ENCODE assay signal across 39 cellular contexts in genomic region chr4:74324262-74324661, GRCh38. TPM values are rescaled to one million over a fixed set of nuclear protein-coding genes. Genes with fewer than 3 reads are reported as not detected.
"Had no signal": no experiment of that assay in that cellular context is flagged by ENCODE, and none has a peak within 500 bp of the region (broad histone marks: within the 10 kb centered on the region; RNA-seq: fewer than 3 reads in every experiment).

No MANE protein-coding gene starts in this region.

- ATAC-seq: activated CD4-positive, alpha-beta T cell treated with anti-CD3 and anti-CD28 coated beads for 36 hours; activated CD4-positive, CD25-positive, alpha-beta regulatory T cell treated with anti-CD3 and anti-CD28 coated beads, Interleukin-2, amount 50 U/mL, for 24 hours; activated CD8-positive, alpha-beta memory T cell treated with anti-CD3 and anti-CD28 coated beads, Interleukin-2, amount 10 ng/mL, durations not matched to agents 7 days and 5 days; activated CD8-positive, alpha-beta T cell treated with anti-CD3 and anti-CD28 coated beads, Interleukin-2, amount 10 ng/mL, durations not matched to agents 7 days and 5 days; activated naive CD4-positive, alpha-beta T cell treated with anti-CD3 and anti-CD28 coated beads, Interleukin-2, amount 50 U/mL, for 72 hours; activated T-cell treated with anti-CD3 and anti-CD28 coated beads, Interleukin-2, amount 50 U/mL, for 4 hours; activated T-cell treated with anti-CD3 and anti-CD28 coated beads, Interleukin-2, amount 50 U/mL, for 72 hours; activated T-helper 17 cell treated with anti-CD3 and anti-CD28 coated beads, Interleukin-2, amount 50 U/mL, for 72 hours; body of pancreas; WTC11 had no signal

- H3K9me3 ChIP-seq: adrenal gland, body of pancreas, breast epithelium had no signal

- DNase-seq: activated CD4-positive, alpha-beta memory T cell treated with anti-CD3 and anti-CD28 coated beads, Interleukin-2, amount 10 ng/mL, durations not matched to agents 7 days and 5 days; activated CD4-positive, alpha-beta T cell treated with anti-CD3 and anti-CD28 coated beads for 1 hour; activated CD4-positive, alpha-beta T cell treated with anti-CD3 and anti-CD28 coated beads for 36 hours; activated CD4-positive, alpha-beta T cell treated with anti-CD3 and anti-CD28 coated beads for 48 hours; activated CD4-positive, alpha-beta T cell treated with anti-CD3 and anti-CD28 coated beads, Interleukin-2, amount 10 ng/mL, durations not matched to agents 7 days and 5 days; activated CD4-positive, alpha-beta T cell treated with anti-CD3 and anti-CD28 coated beads, Interleukin-2, amount 50 U/mL, for 48 hours; activated CD4-positive, CD25-positive, alpha-beta regulatory T cell; activated CD8-positive, alpha-beta memory T cell treated with anti-CD3 and anti-CD28 coated beads for 24 hours; activated CD8-positive, alpha-beta memory T cell treated with anti-CD3 and anti-CD28 coated beads, Interleukin-2, amount 10 ng/mL, durations not matched to agents 7 days and 5 days; activated CD8-positive, alpha-beta memory T cell treated with anti-CD3 and anti-CD28 coated beads, Interleukin-2, amount 50 U/mL, for 48 hours; activated CD8-positive, alpha-beta T cell treated with anti-CD3 and anti-CD28 coated beads, Interleukin-2, amount 10 ng/mL, durations not matched to agents 7 days and 5 days; activated effector memory CD4-positive, alpha-beta T cell treated with anti-CD3 and anti-CD28 coated beads, Interleukin-2, amount 50 U/mL, for 16 hours; activated gamma-delta T cell treated with Interleukin-2 at 50 U/mL for 16 hours; activated naive CD4-positive, alpha-beta T cell; activated naive CD4-positive, alpha-beta T cell treated with anti-CD3 and anti-CD28 coated beads for 36 hours; activated naive CD4-positive, alpha-beta T cell treated with anti-CD3 and anti-CD28 coated beads, Interleukin-2, amount 50 U/mL, for 16 hours; activated naive CD8-positive, alpha-beta T cell treated with anti-CD3 and anti-CD28 coated beads for 36 hours; activated T-cell treated with anti-CD3 and anti-CD28 coated beads, Interleukin-2, amount 50 U/mL, for 4 hours; activated T-cell treated with anti-CD3 and anti-CD28 coated beads, Interleukin-2, amount 50 U/mL, for 72 hours; adrenal gland; amniotic stem cell; aorta; body of pancreas; brain microvascular endothelial cell; central memory CD4-positive, alpha-beta T cell; T-helper 2 cell; T-helper 9 cell; WERI-Rb-1 had no signal

- H3K36me3 ChIP-seq: adrenal gland, brain microvascular endothelial cell, breast epithelium, WERI-Rb-1 had no signal

- FAIRE-seq: astrocyte, TTC549 had no signal

- H3K36me3 Mint-ChIP-seq: activated CD8-positive, alpha-beta memory T cell treated with anti-CD3 and anti-CD28 coated beads, Interleukin-2, amount 10 ng/mL, durations not matched to agents 7 days and 5 days; activated naive CD4-positive, alpha-beta T cell treated with anti-CD3 and anti-CD28 coated beads, Interleukin-2, amount 50 U/mL, for 72 hours; activated naive CD8-positive, alpha-beta T cell treated with anti-CD3 and anti-CD28 coated beads for 36 hours; WTC11 had no signal

- H3K27ac ChIP-seq: adrenal gland, body of pancreas, brain microvascular endothelial cell, breast epithelium, WERI-Rb-1 had no signal

- H3K4me1 Mint-ChIP-seq: activated CD4-positive, alpha-beta memory T cell treated with anti-CD3 and anti-CD28 coated beads, Interleukin-2, amount 10 ng/mL, durations not matched to agents 7 days and 5 days; activated CD8-positive, alpha-beta memory T cell treated with anti-CD3 and anti-CD28 coated beads, Interleukin-2, amount 10 ng/mL, durations not matched to agents 7 days and 5 days; activated naive CD8-positive, alpha-beta T cell treated with anti-CD3 and anti-CD28 coated beads for 36 hours; activated T-helper 17 cell treated with anti-CD3 and anti-CD28 coated beads, Interleukin-2, amount 50 U/mL, for 72 hours had no signal

- H3K27ac Mint-ChIP-seq: activated CD4-positive, alpha-beta memory T cell treated with anti-CD3 and anti-CD28 coated beads, Interleukin-2, amount 10 ng/mL, durations not matched to agents 7 days and 5 days; activated CD4-positive, alpha-beta T cell treated with anti-CD3 and anti-CD28 coated beads for 36 hours; activated CD4-positive, alpha-beta T cell treated with anti-CD3 and anti-CD28 coated beads, Interleukin-2, amount 10 ng/mL, durations not matched to agents 7 days and 5 days; activated CD8-positive, alpha-beta memory T cell treated with anti-CD3 and anti-CD28 coated beads, Interleukin-2, amount 10 ng/mL, durations not matched to agents 7 days and 5 days; activated CD8-positive, alpha-beta T cell treated with anti-CD3 and anti-CD28 coated beads, Interleukin-2, amount 10 ng/mL, durations not matched to agents 7 days and 5 days; activated naive CD4-positive, alpha-beta T cell treated with anti-CD3 and anti-CD28 coated beads for 36 hours; activated naive CD4-positive, alpha-beta T cell treated with anti-CD3 and anti-CD28 coated beads, Interleukin-2, amount 50 U/mL, for 72 hours; activated naive CD8-positive, alpha-beta T cell treated with anti-CD3 and anti-CD28 coated beads for 36 hours; activated T-cell treated with anti-CD3 and anti-CD28 coated beads, Interleukin-2, amount 50 U/mL, for 72 hours; activated T-helper 1 cell treated with anti-CD3 and anti-CD28 coated beads, Interleukin-12 subunit alpha, Interleukin-12 subunit beta, Interleukin-2, Interleukin-4 antibody, amounts not matched to agents 30 ng/mL and 10 ng/mL and 1 ng/mL, durations not matched to agents 14 hours and 24 hours and 36 hours; activated T-helper 17 cell treated with anti-CD3 and anti-CD28 coated beads, Interleukin-2, amount 50 U/mL, for 72 hours; T-helper 1 cell treated with Interleukin-12 subunit alpha and Interleukin-12 subunit beta and Interleukin-4 antibody, amounts not matched to agents 30 μg/mL and 1 μg/mL, for 36 hours; T-helper 2 cell treated with Interferon-gamma antibody and Interleukin-4, amounts not matched to agents 5 μg/mL and 100 μg/mL, for 36 hours; WTC11 had no signal

- H3K4me1 ChIP-seq: adrenal gland, body of pancreas, breast epithelium had no signal

- H3K4me3 ChIP-seq: adrenal gland, body of pancreas, breast epithelium had no signal

- H3K27me3 ChIP-seq: body of pancreas, brain microvascular endothelial cell, breast epithelium had no signal

- H3K4me3 Mint-ChIP-seq: activated CD4-positive, alpha-beta memory T cell treated with anti-CD3 and anti-CD28 coated beads, Interleukin-2, amount 10 ng/mL, durations not matched to agents 7 days and 5 days; activated CD4-positive, alpha-beta T cell treated with anti-CD3 and anti-CD28 coated beads for 36 hours; activated CD4-positive, alpha-beta T cell treated with anti-CD3 and anti-CD28 coated beads, Interleukin-2, amount 10 ng/mL, durations not matched to agents 7 days and 5 days; activated CD8-positive, alpha-beta memory T cell treated with anti-CD3 and anti-CD28 coated beads, Interleukin-2, amount 10 ng/mL, durations not matched to agents 7 days and 5 days; activated CD8-positive, alpha-beta T cell treated with anti-CD3 and anti-CD28 coated beads, Interleukin-2, amount 10 ng/mL, durations not matched to agents 7 days and 5 days; activated naive CD4-positive, alpha-beta T cell treated with anti-CD3 and anti-CD28 coated beads for 36 hours; activated naive CD8-positive, alpha-beta T cell treated with anti-CD3 and anti-CD28 coated beads for 36 hours; activated T-cell treated with anti-CD3 and anti-CD28 coated beads, Interleukin-2, amount 50 U/mL, for 4 hours; activated T-cell treated with anti-CD3 and anti-CD28 coated beads, Interleukin-2, amount 50 U/mL, for 72 hours; activated T-helper 1 cell treated with anti-CD3 and anti-CD28 coated beads, Interleukin-12 subunit alpha, Interleukin-12 subunit beta, Interleukin-2, Interleukin-4 antibody, amounts not matched to agents 30 ng/mL and 10 ng/mL and 1 ng/mL, durations not matched to agents 14 hours and 24 hours and 36 hours; activated T-helper 17 cell treated with anti-CD3 and anti-CD28 coated beads, Interleukin-2, amount 50 U/mL, for 72 hours; T-helper 1 cell treated with Interleukin-12 subunit alpha and Interleukin-12 subunit beta and Interleukin-4 antibody, amounts not matched to agents 30 μg/mL and 1 μg/mL, for 36 hours; T-helper 2 cell treated with Interferon-gamma antibody and Interleukin-4, amounts not matched to agents 5 μg/mL and 100 μg/mL, for 36 hours; WTC11 had no signal

- H3K9me3 Mint-ChIP-seq: activated CD4-positive, alpha-beta memory T cell treated with anti-CD3 and anti-CD28 coated beads, Interleukin-2, amount 10 ng/mL, durations not matched to agents 7 days and 5 days; activated CD4-positive, alpha-beta T cell treated with anti-CD3 and anti-CD28 coated beads, Interleukin-2, amount 10 ng/mL, durations not matched to agents 7 days and 5 days; activated naive CD4-positive, alpha-beta T cell treated with anti-CD3 and anti-CD28 coated beads for 36 hours; activated naive CD4-positive, alpha-beta T cell treated with anti-CD3 and anti-CD28 coated beads, Interleukin-2, amount 50 U/mL, for 72 hours; activated naive CD8-positive, alpha-beta T cell treated with anti-CD3 and anti-CD28 coated beads for 36 hours; activated T-cell treated with anti-CD3 and anti-CD28 coated beads, Interleukin-2, amount 50 U/mL, for 4 hours; activated T-cell treated with anti-CD3 and anti-CD28 coated beads, Interleukin-2, amount 50 U/mL, for 72 hours; activated T-helper 1 cell treated with anti-CD3 and anti-CD28 coated beads, Interleukin-12 subunit alpha, Interleukin-12 subunit beta, Interleukin-2, Interleukin-4 antibody, amounts not matched to agents 30 ng/mL and 10 ng/mL and 1 ng/mL, durations not matched to agents 14 hours and 24 hours and 36 hours; activated T-helper 17 cell treated with anti-CD3 and anti-CD28 coated beads, Interleukin-2, amount 50 U/mL, for 72 hours; T-helper 1 cell treated with Interleukin-12 subunit alpha and Interleukin-12 subunit beta and Interleukin-4 antibody, amounts not matched to agents 30 μg/mL and 1 μg/mL, for 36 hours; T-helper 2 cell treated with Interferon-gamma antibody and Interleukin-4, amounts not matched to agents 5 μg/mL and 100 μg/mL, for 36 hours; WTC11 had no signal

RNA-seq across cellular contexts. Expression of gene EPGN, which starts 16.0 kb away (rescaled TPM):
- total RNA-seq: activated CD8-positive, alpha-beta memory T cell treated with anti-CD3 and anti-CD28 coated beads, Interleukin-2, amount 10 ng/mL, durations not matched to agents 7 days and 5 days; activated CD8-positive, alpha-beta T cell treated with anti-CD3 and anti-CD28 coated beads, Interleukin-2, amount 10 ng/mL, durations not matched to agents 7 days and 5 days; activated naive CD4-positive, alpha-beta T cell treated with anti-CD3 and anti-CD28 coated beads for 36 hours; activated naive CD4-positive, alpha-beta T cell treated with anti-CD3 and anti-CD28 coated beads, Interleukin-2, amount 50 U/mL, for 72 hours; activated naive CD8-positive, alpha-beta T cell treated with anti-CD3 and anti-CD28 coated beads for 36 hours; activated T-helper 1 cell treated with anti-CD3 and anti-CD28 coated beads, Interleukin-12 subunit alpha, Interleukin-12 subunit beta, Interleukin-2, Interleukin-4 antibody, amounts not matched to agents 30 ng/mL and 10 ng/mL and 1 ng/mL, durations not matched to agents 14 hours and 24 hours and 36 hours; activated T-helper 17 cell treated with anti-CD3 and anti-CD28 coated beads, Interleukin-2, amount 50 U/mL, for 72 hours; body of pancreas; cardiac septum; WTC11 had no signal

RNA-seq across cellular contexts. Expression of gene EREG, which starts 40.7 kb away (rescaled TPM):
- total RNA-seq: activated CD4-positive, alpha-beta memory T cell treated with anti-CD3 and anti-CD28 coated beads, Interleukin-2, amount 10 ng/mL, durations not matched to agents 7 days and 5 days; activated CD4-positive, alpha-beta T cell treated with anti-CD3 and anti-CD28 coated beads for 36 hours; activated CD4-positive, alpha-beta T cell treated with anti-CD3 and anti-CD28 coated beads, Interleukin-2, amount 10 ng/mL, durations not matched to agents 7 days and 5 days; activated CD8-positive, alpha-beta memory T cell treated with anti-CD3 and anti-CD28 coated beads, Interleukin-2, amount 10 ng/mL, durations not matched to agents 7 days and 5 days; activated CD8-positive, alpha-beta T cell treated with anti-CD3 and anti-CD28 coated beads, Interleukin-2, amount 10 ng/mL, durations not matched to agents 7 days and 5 days; activated naive CD4-positive, alpha-beta T cell treated with anti-CD3 and anti-CD28 coated beads for 36 hours; activated naive CD8-positive, alpha-beta T cell treated with anti-CD3 and anti-CD28 coated beads for 36 hours; activated T-helper 1 cell treated with anti-CD3 and anti-CD28 coated beads, Interleukin-12 subunit alpha, Interleukin-12 subunit beta, Interleukin-2, Interleukin-4 antibody, amounts not matched to agents 30 ng/mL and 10 ng/mL and 1 ng/mL, durations not matched to agents 14 hours and 24 hours and 36 hours; activated T-helper 17 cell treated with anti-CD3 and anti-CD28 coated beads, Interleukin-2, amount 50 U/mL, for 72 hours; body of pancreas had no signal
